In genomic region chr2:232502513-232502900, GRCh38 we compare ENCODE assay signal across 12 cellular contexts. TPM values are rescaled to one million over a fixed set of nuclear protein-coding genes. Genes with fewer than 3 reads are reported as not detected.
A peak's percentile ranks its signal among the peaks of the same experiment; 100 is the strongest.
DNase-seq lines count a peak whose midpoint lies in the region; ATAC-seq and TF ChIP-seq lines count a peak whose summit lies in the region.
"Had no signal": no experiment of that assay in that cellular context is flagged by ENCODE, and none has a peak within 500 bp of the region (broad histone marks: within the 10 kb centered on the region; RNA-seq: fewer than 3 reads in every experiment).

No MANE protein-coding gene starts in this region.

- H3K4me3 ChIP-seq in SK-N-SH (ENCODE audit: low read depth in 2 of 2, low read length in 1 of 2) (peak overlapping the region in 1 of 2 experiments; percentile 3; a peak in 1 of 4 replicates), gastroesophageal sphincter (peak overlapping the region; percentile 43 to 68)

- no peaks in the 10 kb centered on the region for H3K36me3 ChIP-seq in SK-N-SH (replicated peaks in 1 of 2; ENCODE audit: control insufficient read depth in 1 of 2, insufficient read depth in 2 of 2, low read length in 1 of 2)
- H3K36me3 ChIP-seq in gastroesophageal sphincter = no peaks in the 10 kb centered on the region

- H3K9me3 Mint-ChIP-seq in activated B cell treated with CpG ODN at 0.5 μM for 24 hours (no peaks in the 10 kb centered on the region), HFFc6 (no peaks in the 10 kb centered on the region)
- H3K9me3 Mint-ChIP-seq in stimulated activated memory B cell treated with anti-CD40 and anti-IgM and Interleukin-4, amounts not matched to agents 10 μg/mL and 1 μg/mL and 100 μg/mL, for 72 hours = no peaks in the 10 kb centered on the region

- WGBS in SK-N-SH (ENCODE audit: low lambda C conversion rate) = 60% methylated on average over 20 of the region's 20 CpGs
- WGBS in gastroesophageal sphincter (ENCODE audit: low coverage in 1 of 2), 2 donors = 18 to 21% methylated on average over 11 to 19 of the region's 20 CpGs

- DNase-seq in SK-N-SH (no peak), activated B cell treated with CpG ODN at 0.5 μM for 24 hours (no peak), HFFc6 (no peak), A172 (ENCODE audit: low spot score) (no peak)
- DNase-seq: OCI-M1 had no signal

- H3K79me2 ChIP-seq in SK-N-SH (ENCODE audit: insufficient read depth) = no peaks in the 10 kb centered on the region

- 0 out of 2 replicates have a peak overlapping the region, but pooled peaks have one; percentile 60 for H3K4me2 ChIP-seq in SK-N-SH

- H3K4me3 Mint-ChIP-seq in activated B cell treated with CpG ODN at 0.5 μM for 24 hours = peak overlapping the region; percentile 74
- H3K4me3 Mint-ChIP-seq in stimulated activated memory B cell treated with anti-CD40 and anti-IgM and Interleukin-4, amounts not matched to agents 10 μg/mL and 1 μg/mL and 100 μg/mL, for 72 hours = peak overlapping the region; percentile 81
- H3K4me3 Mint-ChIP-seq in HFFc6 = no peak overlapping the region

- TF ChIP-seq POLR2A in gastroesophageal sphincter (IDR thresholded peaks at IDR 0.05) = no peak

- H3K36me3 Mint-ChIP-seq in activated B cell treated with CpG ODN at 0.5 μM for 24 hours (ENCODE audit: low read depth) = no peaks in the 10 kb centered on the region
- no peaks in the 10 kb centered on the region for H3K36me3 Mint-ChIP-seq in stimulated activated memory B cell treated with anti-CD40 and anti-IgM and Interleukin-4, amounts not matched to agents 10 μg/mL and 1 μg/mL and 100 μg/mL, for 72 hours
- H3K36me3 Mint-ChIP-seq in HFFc6 (ENCODE audit: low read depth) = no peaks in the 10 kb centered on the region

- TF ChIP-seq EP300 in SK-N-SH (IDR thresholded peaks at IDR 0.05; ENCODE audit: borderline replicate concordance in 1 of 2, low read depth in 1 of 2, low read length in 1 of 2) (no peak), gastroesophageal sphincter (IDR thresholded peaks at IDR 0.05) (no peak)

- intact Hi-C loops in activated B cell treated with CpG ODN at 0.5 μM for 24 hours (cut with micrococcal nuclease) = no loop called here

- CTCF ChIA-PET in SK-N-SH (lab: Yijun Ruan, JAX) (interaction anchor here (1.3 to 3.0 kb wide), 2 partner anchors 20 to 56 kb away, joined by 5 to 24 read pairs; partner anchors contain the start of gene PRSS56), activated B cell treated with CpG ODN at 0.5 μM for 24 hours (lab: Charles Lee) (no interaction called here)

- TF ChIP-seq CTCF in SK-N-SH (IDR thresholded peaks at IDR 0.05) (no peak), activated B cell treated with CpG ODN at 0.5 μM for 24 hours (IDR thresholded peaks at IDR 0.05) (no peak), gastroesophageal sphincter (IDR thresholded peaks at IDR 0.05) (no peak), HFFc6 (IDR thresholded peaks at IDR 0.05) (no peak)

- H3K27me3 ChIP-seq in SK-N-SH (ENCODE audit: insufficient read depth) (peaks cover 23% of the 10 kb centered on the region), gastroesophageal sphincter (peaks cover 25% of the 10 kb centered on the region)

- POLR2A ChIA-PET in SK-N-SH (lab: Yijun Ruan, JAX) = no interaction called here
- POLR2A ChIA-PET in activated B cell treated with CpG ODN at 0.5 μM for 24 hours (lab: Charles Lee) = no interaction called here

- H4K20me1 ChIP-seq in SK-N-SH (ENCODE audit: insufficient read depth) = no peaks in the 10 kb centered on the region

- no peak overlapping the region for H2AFZ ChIP-seq in SK-N-SH (ENCODE audit: low read depth)

- no peak overlapping the region for H3K9ac ChIP-seq in SK-N-SH

- H3K9me3 ChIP-seq in SK-N-SH (no peaks in the 10 kb centered on the region), gastroesophageal sphincter (no peaks in the 10 kb centered on the region)

- H3K4me1 Mint-ChIP-seq in activated B cell treated with CpG ODN at 0.5 μM for 24 hours (peaks cover 8% of the 10 kb centered on the region), HFFc6 (ENCODE audit: low read depth) (no peaks in the 10 kb centered on the region)
- peaks cover 15% of the 10 kb centered on the region for H3K4me1 Mint-ChIP-seq in stimulated activated memory B cell treated with anti-CD40 and anti-IgM and Interleukin-4, amounts not matched to agents 10 μg/mL and 1 μg/mL and 100 μg/mL, for 72 hours

- H3F3A ChIP-seq in SK-N-SH (replicated peaks; ENCODE audit: insufficient read depth) = no peaks in the 10 kb centered on the region

- no peak for ATAC-seq in SK-N-SH treated with all-trans-retinoic acid at 6 μM for 48 hours
- ATAC-seq in activated B cell treated with CpG ODN at 0.5 μM for 24 hours (ENCODE audit: low read depth) = peak; percentile 47
- no peak for ATAC-seq in gastroesophageal sphincter
- ATAC-seq in stimulated activated memory B cell treated with anti-CD40 and anti-IgM and Interleukin-4, amounts not matched to agents 10 μg/mL and 1 μg/mL and 100 μg/mL, for 72 hours = peak; percentile 13
- ATAC-seq in HG03025 (IDR thresholded peaks at IDR 0.05; ENCODE audit: low FRiP score, unreplicated experiment) = no peak

- H3K4me1 ChIP-seq in SK-N-SH (ENCODE audit: control insufficient read depth in 1 of 2, insufficient read depth in 2 of 2, low read depth in 1 of 2, low read length in 1 of 2) = peaks cover 0 to 45% of the 10 kb centered on the region in 2 experiments; a peak in 1 of 4 replicates
- peaks cover 0 to 23% (median 3%) of the 10 kb centered on the region in 3 donors for H3K4me1 ChIP-seq in gastroesophageal sphincter

- no peak for TF ChIP-seq RAD21 in SK-N-SH (IDR thresholded peaks at IDR 0.05; ENCODE audit: low read length)

- H3K27ac ChIP-seq in SK-N-SH (ENCODE audit: low read depth in 2 of 2, low read length in 1 of 2) = no peak overlapping the region; a peak in 1 of 4 replicates
- H3K27ac ChIP-seq in gastroesophageal sphincter = peak overlapping the region in 2 of 4 donors; percentile 35 to 78
- H3K27ac ChIP-seq: VCaP had no signal

- H3K27me3 Mint-ChIP-seq in activated B cell treated with CpG ODN at 0.5 μM for 24 hours = peaks cover 46% of the 10 kb centered on the region
- peaks cover 74% of the 10 kb centered on the region for H3K27me3 Mint-ChIP-seq in stimulated activated memory B cell treated with anti-CD40 and anti-IgM and Interleukin-4, amounts not matched to agents 10 μg/mL and 1 μg/mL and 100 μg/mL, for 72 hours
- peaks cover 59% of the 10 kb centered on the region for H3K27me3 Mint-ChIP-seq in HFFc6 (ENCODE audit: insufficient read depth)

- H3K9me2 ChIP-seq in SK-N-SH = no peaks in the 10 kb centered on the region

- H3K27ac Mint-ChIP-seq in activated B cell treated with CpG ODN at 0.5 μM for 24 hours = no peak overlapping the region
- peak overlapping the region; percentile 76 for H3K27ac Mint-ChIP-seq in stimulated activated memory B cell treated with anti-CD40 and anti-IgM and Interleukin-4, amounts not matched to agents 10 μg/mL and 1 μg/mL and 100 μg/mL, for 72 hours
- H3K27ac Mint-ChIP-seq in HFFc6 = no peak overlapping the region

TF ChIP-seq in SK-N-SH, 30 proteins besides CTCF, POLR2A, EP300 and RAD21 (continues in another document):
- TF ChIP-seq GATA2 (CRISPR knock-in tag; IDR thresholded peaks at IDR 0.05) = no peak

TF ChIP-seq in SK-N-SH treated with all-trans-retinoic acid at 6 μM for 48 hours, 23 proteins besides CTCF, POLR2A, EP300 and RAD21 (continues in another document):
- TF ChIP-seq ZFP30 (CRISPR knock-in tag; IDR thresholded peaks at IDR 0.05) = no peak
- no peak for TF ChIP-seq ARNTL (CRISPR knock-in tag; IDR thresholded peaks at IDR 0.05; ENCODE audit: borderline replicate concordance, low read depth)
- TF ChIP-seq ZNF70 (CRISPR knock-in tag; IDR thresholded peaks at IDR 0.05) = no peak

RNA-seq across cellular contexts. Expression of gene ECEL1, which starts 14.9 kb away (rescaled TPM):
- polyA plus RNA-seq in SK-N-SH (2012; rRNA removed) = not detected in 2 replicates
- polyA plus RNA-seq in SK-N-SH (2012; cell fraction: cytosol; rRNA removed) = 0.03 TPM in 1 of 2 replicates, not detected in the other
- not detected in 2 replicates for polyA plus RNA-seq in SK-N-SH (2012; cell fraction: nucleus; rRNA removed)
- total RNA-seq in activated B cell treated with CpG ODN at 0.5 μM for 24 hours (not detected in 2 replicates), gastroesophageal sphincter (1 to 10 TPM in 2 of 4 donors, not detected in 2; 1.1 to 1.4 TPM)
- total RNA-seq in HFFc6 (2021; fragmentation: NEBNext Ultra II Directional; extraction: Animal tissue kit (Norgen Biotek cat#: 25700)) = not detected
- not detected in 2 replicates for total RNA-seq in A172 (2014; rRNA removed; shearing (Covaris generic))
- total RNA-seq: bronchial epithelial cell, glomerular endothelial cell had no signal

RNA-seq across cellular contexts. Expression of gene PRSS56, which starts 17.7 kb away (rescaled TPM):
- not detected in 2 replicates for polyA plus RNA-seq in SK-N-SH (2012; rRNA removed)
- polyA plus RNA-seq in SK-N-SH (2012; cell fraction: cytosol; rRNA removed) = not detected in 2 replicates
- polyA plus RNA-seq in SK-N-SH (2012; cell fraction: nucleus; rRNA removed) = not detected in 2 replicates
- total RNA-seq in activated B cell treated with CpG ODN at 0.5 μM for 24 hours (not detected in 2 replicates), gastroesophageal sphincter (not detected)
- not detected for total RNA-seq in HFFc6 (2021; fragmentation: NEBNext Ultra II Directional; extraction: Animal tissue kit (Norgen Biotek cat#: 25700))
- not detected in 2 replicates for total RNA-seq in A172 (2014; rRNA removed; shearing (Covaris generic))
- total RNA-seq: bronchial epithelial cell, glomerular endothelial cell had no signal

RNA-seq across cellular contexts. Expression of gene CHRND, which starts 23.5 kb away (rescaled TPM):
- 0.12 TPM in 1 of 2 replicates, not detected in the other for polyA plus RNA-seq in SK-N-SH (2012; rRNA removed)
- polyA plus RNA-seq in SK-N-SH (2012; cell fraction: cytosol; rRNA removed) = not detected in 2 replicates
- polyA plus RNA-seq in SK-N-SH (2012; cell fraction: nucleus; rRNA removed) = 0.06 TPM in 1 of 2 replicates, not detected in the other
- total RNA-seq in activated B cell treated with CpG ODN at 0.5 μM for 24 hours (not detected in 2 replicates), gastroesophageal sphincter (not detected)
- not detected for total RNA-seq in HFFc6 (2021; fragmentation: NEBNext Ultra II Directional; extraction: Animal tissue kit (Norgen Biotek cat#: 25700))
- total RNA-seq in A172 (2014; rRNA removed; shearing (Covaris generic)) = not detected in 2 replicates
- total RNA-seq: bronchial epithelial cell, glomerular endothelial cell had no signal

RNA-seq across cellular contexts. Expression of gene CHRNG, which starts 37.0 kb away (rescaled TPM):
- polyA plus RNA-seq in SK-N-SH (2012; rRNA removed) = not detected in 2 replicates
- polyA plus RNA-seq in SK-N-SH (2012; cell fraction: cytosol; rRNA removed) = not detected in 2 replicates
- not detected in 2 replicates for polyA plus RNA-seq in SK-N-SH (2012; cell fraction: nucleus; rRNA removed)
- not detected in 2 replicates for total RNA-seq in activated B cell treated with CpG ODN at 0.5 μM for 24 hours
- total RNA-seq in gastroesophageal sphincter = not detected
- not detected for total RNA-seq in HFFc6 (2021; fragmentation: NEBNext Ultra II Directional; extraction: Animal tissue kit (Norgen Biotek cat#: 25700))
- not detected in 2 replicates for total RNA-seq in A172 (2014; rRNA removed; shearing (Covaris generic))
- total RNA-seq: bronchial epithelial cell, glomerular endothelial cell had no signal

RNA-seq across cellular contexts. Expression of gene ALPI, which starts 46.6 kb away (rescaled TPM):
- not detected in 2 replicates for polyA plus RNA-seq in SK-N-SH (2012; rRNA removed)
- polyA plus RNA-seq in SK-N-SH (2012; cell fraction: cytosol; rRNA removed) = not detected in 2 replicates
- not detected in 2 replicates for polyA plus RNA-seq in SK-N-SH (2012; cell fraction: nucleus; rRNA removed)
- total RNA-seq in activated B cell treated with CpG ODN at 0.5 μM for 24 hours (not detected in 2 replicates), gastroesophageal sphincter (not detected)
- total RNA-seq in HFFc6 (2021; fragmentation: NEBNext Ultra II Directional; extraction: Animal tissue kit (Norgen Biotek cat#: 25700)) = not detected
- not detected in 2 replicates for total RNA-seq in A172 (2014; rRNA removed; shearing (Covaris generic))
- total RNA-seq: bronchial epithelial cell, glomerular endothelial cell had no signal

Comparison
In these comparisons a context has a peak if more than half of its experiments do, and no peak if none do; other contexts are left out.
1. ATAC-seq: peak in activated B cell treated with CpG ODN at 0.5 μM for 24 hours (single experiment) and stimulated activated memory B cell treated with anti-CD40 and anti-IgM and Interleukin-4, amounts not matched to agents 10 μg/mL and 1 μg/mL and 100 μg/mL, for 72 hours (single experiment); none in SK-N-SH treated with all-trans-retinoic acid at 6 μM for 48 hours (single experiment), gastroesophageal sphincter (single experiment) and HG03025 (single experiment).